Comparison of ENCODE assay signal across 8 cellular contexts in genomic region chr1:109041614-109042473, GRCh38. TPM values are rescaled to one million over a fixed set of nuclear protein-coding genes. Genes with fewer than 3 reads are reported as not detected.
DNase-seq lines count a peak whose midpoint lies in the region; ATAC-seq, FAIRE-seq and TF ChIP-seq lines count a peak whose summit lies in the region.

WDR47 (minus strand) TSS chr1:109042102; CDS start chr1:109023512, 18,590 bp downstream.

- H3K27ac ChIP-seq in rectal smooth muscle tissue (ENCODE audit: low read depth, low read length): peak within 1 kb of the TSS; percentile 53
- peak within 1 kb of the TSS; percentile 86 for H3K27ac ChIP-seq in vagina

- intact Hi-C loops in vagina (cut with DNase I): no loop called here

- no peaks in the 10 kb centered on the region for H3K27me3 ChIP-seq in rectal smooth muscle tissue (ENCODE audit: control insufficient read depth, insufficient read depth, low read length)
- H3K27me3 ChIP-seq in vagina: no peaks in the 10 kb centered on the region

- DNase-seq in GM18507 (ENCODE audit: extremely low spot score, insufficient read length, low read depth) (peak; percentile 98), NCI-H1930 (lab: John Stamatoyannopoulos, UW) (peak; percentile 86 to 88), T-helper 22 cell (ENCODE audit: low read depth) (peak; percentile 94), astrocyte of the cerebellum (ENCODE audit: low read depth) (peak; percentile 83), hepatic stellate cell (ENCODE audit: low spot score) (peak; percentile 98), vagina (ENCODE audit: extremely low spot score in 2 of 2) (peak in 1 of 2 donors; percentile 94)

- TF ChIP-seq CTCF in astrocyte of the cerebellum (IDR thresholded peaks at IDR 0.05; ENCODE audit: low read depth, low read length, missing control alignments): no peak
- no peak for TF ChIP-seq CTCF in vagina (IDR thresholded peaks at IDR 0.05)

- H3K36me3 ChIP-seq in rectal smooth muscle tissue (ENCODE audit: control insufficient read depth, insufficient read depth, low read length) (no peaks in the 10 kb centered on the region), vagina (no peaks in the 10 kb centered on the region)

- peak; percentile 85 for FAIRE-seq in GM18507 (lab: Jason Lieb, UNC)

- peak; percentile 97 for ATAC-seq in HG02973 (IDR thresholded peaks at IDR 0.05; ENCODE audit: unreplicated experiment)

- H3K9me3 ChIP-seq in vagina: no peaks in the 10 kb centered on the region

- in situ Hi-C loops in astrocyte of the cerebellum (cut with HindIII; ENCODE audit: low sequenced_read_pairs): no loop called here

- TF ChIP-seq POLR2A in vagina (IDR thresholded peaks at IDR 0.05): peak; percentile 31 to 90

- H3K4me1 ChIP-seq in rectal smooth muscle tissue (ENCODE audit: control insufficient read depth, insufficient read depth, low read length) (no peaks in the 10 kb centered on the region), vagina (peaks cover 26% of the 10 kb centered on the region)

- peak within 1 kb of the TSS; percentile 62 for H3K9ac ChIP-seq in rectal smooth muscle tissue (ENCODE audit: low read length)

- H3K4me3 ChIP-seq in astrocyte of the cerebellum (ENCODE audit: low read depth, low read length): peak within 1 kb of the TSS; percentile 94
- H3K4me3 ChIP-seq in rectal smooth muscle tissue (ENCODE audit: low read length): peak within 1 kb of the TSS; percentile 91
- H3K4me3 ChIP-seq in vagina: peak within 1 kb of the TSS; percentile 96 to 99

RNA-seq across cellular contexts. Expression of gene WDR47, which starts in this region (rescaled TPM):
- total RNA-seq in vagina: 14.7 TPM
